Comparison of ENCODE assay signal across 8 cellular contexts in genomic region chr7:67484244-67484751, GRCh38.
DNase-seq lines count a peak whose midpoint lies in the region; ATAC-seq, FAIRE-seq and TF ChIP-seq lines count a peak whose summit lies in the region.

No MANE protein-coding gene starts in this region.

- POLR2A ChIA-PET in K562 (lab: Yijun Ruan, JAX): interaction anchor here (0.6 kb wide), 1 partner anchor 1135 kb away, joined by 3 read pairs; no protein-coding TSS in a partner anchor

- ATAC-seq in K562 (peak; percentile 90), HG03439 (IDR thresholded peaks at IDR 0.05; ENCODE audit: unreplicated experiment) (no peak)

- in situ Hi-C loops in K562 (cut with MboI): no loop called here

- H4K20me1 ChIP-seq in K562 (replicated peaks; ENCODE audit: control insufficient read depth, insufficient read depth, low read length): no peaks in the 10 kb centered on the region

- peak; percentile 43 to 60 for TF ChIP-seq RAD21 in K562 (CRISPR knock-in tag; conservative IDR thresholded peaks at IDR 0.05 in 1 of 2, IDR thresholded peaks at IDR 0.05 in 1 of 2)

- H3K27ac ChIP-seq in K562 (ENCODE audit: extremely low read depth, low read depth, low read length) (no peak overlapping the region), iPS DF 6.9 (ENCODE audit: low read length) (no peak overlapping the region), small intestine (ENCODE audit: low read depth in 1 of 2, low read length in 1 of 2) (no peak overlapping the region)

- CTCF ChIA-PET in K562 (lab: Yijun Ruan, JAX; ENCODE audit: low intra/inter-chr PET ratio): interaction anchor here (0.6 kb wide), 1 partner anchor 1454 kb away, joined by 4 read pairs; no protein-coding TSS in a partner anchor

- 4% methylated on average over 13 of the region's 13 CpGs for WGBS in K562 (ENCODE audit: insufficient coverage, low coverage, missing lambda C conversion rate)
- no CpG with 5 or more reads among the region's 13 CpGs for WGBS in iPS DF 6.9 (ENCODE audit: insufficient coverage, insufficient read length)
- WGBS in small intestine, 3 donors: 2 to 3% (median 3%) methylated on average over 13 of the region's 13 CpGs

- H3K4me1 ChIP-seq in K562 (replicated peaks in 1 of 2; ENCODE audit: control insufficient read depth in 2 of 2, insufficient read depth in 2 of 2, low read length in 2 of 2) (no peaks in the 10 kb centered on the region; a peak in 1 of 5 replicates), iPS DF 6.9 (ENCODE audit: control insufficient read depth, insufficient read depth, low read length) (no peaks in the 10 kb centered on the region), small intestine (ENCODE audit: control insufficient read depth in 2 of 2, insufficient read depth in 1 of 2, low read depth in 1 of 2, low read length in 1 of 2) (no peaks in the 10 kb centered on the region)

- intact Hi-C loops in K562 (cut with micrococcal nuclease): loop anchor here (5.0 kb wide), 1 partner anchor 107 kb away; no protein-coding TSS in a partner anchor

- H3K36me3 ChIP-seq in K562 (ENCODE audit: control insufficient read depth, insufficient read depth, low read length) (no peaks in the 10 kb centered on the region), iPS DF 6.9 (ENCODE audit: control insufficient read depth, insufficient read depth, low read length) (no peaks in the 10 kb centered on the region), small intestine (ENCODE audit: control insufficient read depth in 2 of 2, insufficient read depth in 2 of 2, low read length in 2 of 2) (no peaks in the 10 kb centered on the region)

- TF ChIP-seq EP300 in K562 (IDR thresholded peaks at IDR 0.05; ENCODE audit: low read length): no peak

- H3K79me2 ChIP-seq in K562 (ENCODE audit: control insufficient read depth, insufficient read depth, low read length): no peaks in the 10 kb centered on the region

- peak; percentile 70 to 86 (median 85) for TF ChIP-seq CTCF in K562 (IDR thresholded peaks at IDR 0.05 in 2 of 3, conservative IDR thresholded peaks at IDR 0.05 in 1 of 3; ENCODE audit: insufficient read depth in 2 of 3, low read depth in 1 of 3, low read length in 3 of 3)

- TF ChIP-seq POLR2A in K562 (conservative IDR thresholded peaks at IDR 0.05): no peak

- peak; percentile 88 for FAIRE-seq in K562 (lab: Jason Lieb, UNC)
- FAIRE-seq in small intestine (lab: Jason Lieb, UNC): no peak

- no peak overlapping the region for H3K4me2 ChIP-seq in K562 (ENCODE audit: insufficient read depth, low read length)

- H2AFZ ChIP-seq in K562 (ENCODE audit: low read depth, low read length): no peak overlapping the region

- H3K9me3 ChIP-seq in K562 (replicated peaks; ENCODE audit: control insufficient read depth, insufficient read depth, low read depth, low read length): no peaks in the 10 kb centered on the region
- H3K9me3 ChIP-seq in iPS DF 6.9 (ENCODE audit: control insufficient read depth, insufficient read depth, low read length): peaks cover 17% of the 10 kb centered on the region
- H3K9me3 ChIP-seq in small intestine (ENCODE audit: control insufficient read depth, low read depth): no peaks in the 10 kb centered on the region

- no peak overlapping the region for H3K4me3 ChIP-seq in K562
- H3K4me3 ChIP-seq in iPS DF 6.9 (ENCODE audit: low read length): no peak overlapping the region
- no peak overlapping the region for H3K4me3 ChIP-seq in small intestine (ENCODE audit: low read depth in 1 of 2, low read length in 2 of 2)

- H3K27me3 ChIP-seq in K562 (ENCODE audit: control insufficient read depth in 2 of 2, insufficient read depth in 2 of 2, low read length in 2 of 2): peaks cover 0 to 11% of the 10 kb centered on the region in 2 experiments; a peak in 4 of 5 replicates
- no peaks in the 10 kb centered on the region for H3K27me3 ChIP-seq in iPS DF 6.9 (ENCODE audit: control insufficient read depth, insufficient read depth, low read length)
- H3K27me3 ChIP-seq in small intestine (ENCODE audit: control insufficient read depth in 2 of 2, insufficient read depth in 2 of 2, low read length in 2 of 2): no peaks in the 10 kb centered on the region

- DNase-seq in DMS79 (lab: John Stamatoyannopoulos, UW) (peak; percentile 68), HT-29 (ENCODE audit: low spot score) (peak; percentile 65), NCI-H774 (lab: John Stamatoyannopoulos, UW) (peak; percentile 74), K562 (ENCODE audit: extremely low read depth in 1 of 4, low spot score in 3 of 4) (peak; percentile 71 to 80 (median 74)), iPS DF 6.9 (ENCODE audit: low read depth, low spot score) (peak; percentile 27), small intestine (peak; percentile 42)
- DNase-seq in stimulated activated naive CD4-positive, alpha-beta T cell treated with Interleukin-2 at 50 U/mL for 16 hours (lab: John Stamatoyannopoulos, UW): no peak

- peak overlapping the region in 1 of 2 experiments; percentile 45; a peak in 1 of 4 replicates for H3K9ac ChIP-seq in K562 (ENCODE audit: insufficient read depth in 1 of 2, low read depth in 2 of 2, low read length in 2 of 2)

- H3K9me1 ChIP-seq in K562 (ENCODE audit: control insufficient read depth, insufficient read depth, low read length): no peaks in the 10 kb centered on the region

- BruUV-seq in K562 (replicated peaks; lab: Mats Ljungman, UMichigan): no TSS peak

TF ChIP-seq in K562, 482 proteins besides CTCF, POLR2A, EP300 and RAD21 (continues in another document):
- no peak for TF ChIP-seq TAL1 (IDR thresholded peaks at IDR 0.05)
- TF ChIP-seq ETV1 (tag; conservative IDR thresholded peaks at IDR 0.05; ENCODE audit: low read depth): no peak
- TF ChIP-seq SIRT6 (IDR thresholded peaks at IDR 0.05; ENCODE audit: low read depth, low read length): no peak
- TF ChIP-seq TFAM (CRISPR knock-in tag; conservative IDR thresholded peaks at IDR 0.05): no peak
- no peak for TF ChIP-seq PATZ1 (CRISPR knock-in tag; IDR thresholded peaks at IDR 0.05; ENCODE audit: borderline replicate concordance)
- TF ChIP-seq, protein P1, sequence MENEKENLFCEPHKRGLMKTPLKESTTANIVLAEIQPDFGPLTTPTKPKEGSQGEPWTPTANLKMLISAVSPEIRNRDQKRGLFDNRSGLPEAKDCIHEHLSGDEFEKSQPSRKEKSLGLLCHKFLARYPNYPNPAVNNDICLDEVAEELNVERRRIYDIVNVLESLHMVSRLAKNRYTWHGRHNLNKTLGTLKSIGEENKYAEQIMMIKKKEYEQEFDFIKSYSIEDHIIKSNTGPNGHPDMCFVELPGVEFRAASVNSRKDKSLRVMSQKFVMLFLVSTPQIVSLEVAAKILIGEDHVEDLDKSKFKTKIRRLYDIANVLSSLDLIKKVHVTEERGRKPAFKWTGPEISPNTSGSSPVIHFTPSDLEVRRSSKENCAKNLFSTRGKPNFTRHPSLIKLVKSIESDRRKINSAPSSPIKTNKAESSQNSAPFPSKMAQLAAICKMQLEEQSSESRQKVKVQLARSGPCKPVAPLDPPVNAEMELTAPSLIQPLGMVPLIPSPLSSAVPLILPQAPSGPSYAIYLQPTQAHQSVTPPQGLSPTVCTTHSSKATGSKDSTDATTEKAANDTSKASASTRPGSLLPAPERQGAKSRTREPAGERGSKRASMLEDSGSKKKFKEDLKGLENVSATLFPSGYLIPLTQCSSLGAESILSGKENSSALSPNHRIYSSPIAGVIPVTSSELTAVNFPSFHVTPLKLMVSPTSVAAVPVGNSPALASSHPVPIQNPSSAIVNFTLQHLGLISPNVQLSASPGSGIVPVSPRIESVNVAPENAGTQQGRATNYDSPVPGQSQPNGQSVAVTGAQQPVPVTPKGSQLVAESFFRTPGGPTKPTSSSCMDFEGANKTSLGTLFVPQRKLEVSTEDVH (IDR thresholded peaks at IDR 0.05; ENCODE audit: low read depth, partially characterized antibody): no peak
- TF ChIP-seq, protein P2, sequence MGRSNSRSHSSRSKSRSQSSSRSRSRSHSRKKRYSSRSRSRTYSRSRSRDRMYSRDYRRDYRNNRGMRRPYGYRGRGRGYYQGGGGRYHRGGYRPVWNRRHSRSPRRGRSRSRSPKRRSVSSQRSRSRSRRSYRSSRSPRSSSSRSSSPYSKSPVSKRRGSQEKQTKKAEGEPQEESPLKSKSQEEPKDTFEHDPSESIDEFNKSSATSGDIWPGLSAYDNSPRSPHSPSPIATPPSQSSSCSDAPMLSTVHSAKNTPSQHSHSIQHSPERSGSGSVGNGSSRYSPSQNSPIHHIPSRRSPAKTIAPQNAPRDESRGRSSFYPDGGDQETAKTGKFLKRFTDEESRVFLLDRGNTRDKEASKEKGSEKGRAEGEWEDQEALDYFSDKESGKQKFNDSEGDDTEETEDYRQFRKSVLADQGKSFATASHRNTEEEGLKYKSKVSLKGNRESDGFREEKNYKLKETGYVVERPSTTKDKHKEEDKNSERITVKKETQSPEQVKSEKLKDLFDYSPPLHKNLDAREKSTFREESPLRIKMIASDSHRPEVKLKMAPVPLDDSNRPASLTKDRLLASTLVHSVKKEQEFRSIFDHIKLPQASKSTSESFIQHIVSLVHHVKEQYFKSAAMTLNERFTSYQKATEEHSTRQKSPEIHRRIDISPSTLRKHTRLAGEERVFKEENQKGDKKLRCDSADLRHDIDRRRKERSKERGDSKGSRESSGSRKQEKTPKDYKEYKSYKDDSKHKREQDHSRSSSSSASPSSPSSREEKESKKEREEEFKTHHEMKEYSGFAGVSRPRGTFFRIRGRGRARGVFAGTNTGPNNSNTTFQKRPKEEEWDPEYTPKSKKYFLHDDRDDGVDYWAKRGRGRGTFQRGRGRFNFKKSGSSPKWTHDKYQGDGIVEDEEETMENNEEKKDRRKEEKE (IDR thresholded peaks at IDR 0.05; ENCODE audit: borderline replicate concordance in 1 of 2, control insufficient read depth in 1 of 2, low read depth in 2 of 2, low read length in 1 of 2): no peak
